Comparison of ENCODE assay signal across 24 cellular contexts in genomic region chr11:115720537-115721308, GRCh38.
DNase-seq lines count a peak whose midpoint lies in the region; ATAC-seq, FAIRE-seq and TF ChIP-seq lines count a peak whose summit lies in the region.
"Had no signal": no experiment of that assay in that cellular context is flagged by ENCODE, and none has a peak within 500 bp of the region (broad histone marks: within the 10 kb centered on the region; RNA-seq: fewer than 3 reads in every experiment).

No MANE protein-coding gene starts in this region.

- no peak overlapping the region for H2AFZ ChIP-seq in K562 (ENCODE audit: low read depth, low read length)

- H4K20me1 ChIP-seq in K562 (replicated peaks; ENCODE audit: control insufficient read depth, insufficient read depth, low read length) = no peaks in the 10 kb centered on the region

- H3K79me2 ChIP-seq in K562 (ENCODE audit: control insufficient read depth, insufficient read depth, low read length) = no peaks in the 10 kb centered on the region

- no peak for TF ChIP-seq POLR2A in K562 (conservative IDR thresholded peaks at IDR 0.05)

- FAIRE-seq in K562 (lab: Jason Lieb, UNC) = no peak
- FAIRE-seq: G401.6, H54 had no signal

- intact Hi-C loops in K562 (cut with micrococcal nuclease) = no loop called here
- intact Hi-C loops in psoas muscle (cut with DNase I) = no loop called here

- in situ Hi-C loops in K562 (cut with MboI) = no loop called here

- CTCF ChIA-PET in K562 (lab: Yijun Ruan, JAX; ENCODE audit: low intra/inter-chr PET ratio) = no interaction called here

- no peak overlapping the region for H3K4me3 Mint-ChIP-seq in stimulated activated effector memory CD8-positive, alpha-beta T cell treated with anti-CD3 and anti-CD28 coated beads, Interleukin-12 subunit alpha, Interleukin-12 subunit beta, amount 100 ng/mL, for 72 hours
- no peak overlapping the region for H3K4me3 Mint-ChIP-seq in T-helper 17 cell
- H3K4me3 Mint-ChIP-seq: activated CD8-positive, alpha-beta T cell treated with anti-CD3 and anti-CD28 coated beads, Interleukin-2, amount 10 ng/mL, durations not matched to agents 7 days and 5 days; memory B cell; WTC11 had no signal

- no peak for TF ChIP-seq RAD21 in K562 (CRISPR knock-in tag; conservative IDR thresholded peaks at IDR 0.05 in 1 of 2, IDR thresholded peaks at IDR 0.05 in 1 of 2)

- H3K4me1 ChIP-seq in K562 (replicated peaks in 1 of 2; ENCODE audit: control insufficient read depth in 2 of 2, insufficient read depth in 2 of 2, low read length in 2 of 2) (no peaks in the 10 kb centered on the region), psoas muscle (no peaks in the 10 kb centered on the region)
- H3K4me1 ChIP-seq: breast epithelium, right atrium auricular region had no signal

- BruUV-seq in K562 (replicated peaks; lab: Mats Ljungman, UMichigan) = no TSS peak

- H3K27me3 ChIP-seq in K562 (ENCODE audit: control insufficient read depth in 2 of 2, insufficient read depth in 2 of 2, low read length in 2 of 2) (peaks cover 0 to 15% of the 10 kb centered on the region in 2 experiments; a peak in 2 of 5 replicates), psoas muscle (ENCODE audit: insufficient read depth in 3 of 3, low read length in 2 of 3) (peaks cover 0 to 1% (median 0%) of the 10 kb centered on the region in 3 donors)
- H3K27me3 ChIP-seq: breast epithelium, right atrium auricular region had no signal

- H3K36me3 ChIP-seq in K562 (ENCODE audit: control insufficient read depth, insufficient read depth, low read length) = no peaks in the 10 kb centered on the region
- no peaks in the 10 kb centered on the region for H3K36me3 ChIP-seq in psoas muscle (ENCODE audit: insufficient read depth in 1 of 2, low read depth in 1 of 2)
- H3K36me3 ChIP-seq: breast epithelium, right atrium auricular region had no signal

- H3K9me1 ChIP-seq in K562 (ENCODE audit: control insufficient read depth, insufficient read depth, low read length) = no peaks in the 10 kb centered on the region

- no peak overlapping the region for H3K27ac Mint-ChIP-seq in stimulated activated effector memory CD8-positive, alpha-beta T cell treated with anti-CD3 and anti-CD28 coated beads, Interleukin-12 subunit alpha, Interleukin-12 subunit beta, amount 100 ng/mL, for 72 hours
- H3K27ac Mint-ChIP-seq in T-helper 17 cell = no peak overlapping the region
- H3K27ac Mint-ChIP-seq: activated CD8-positive, alpha-beta T cell treated with anti-CD3 and anti-CD28 coated beads, Interleukin-2, amount 10 ng/mL, durations not matched to agents 7 days and 5 days; memory B cell; WTC11 had no signal

- H3K27me3 Mint-ChIP-seq in T-helper 17 cell = no peaks in the 10 kb centered on the region

- WGBS in K562 (ENCODE audit: insufficient coverage, low coverage, missing lambda C conversion rate) = under 1% methylated on average over 13 of the region's 13 CpGs
- WGBS in psoas muscle, 3 donors = 68 to 69% (median 68%) methylated on average over 13 of the region's 13 CpGs

- H3K9me3 Mint-ChIP-seq in stimulated activated effector memory CD8-positive, alpha-beta T cell treated with anti-CD3 and anti-CD28 coated beads, Interleukin-12 subunit alpha, Interleukin-12 subunit beta, amount 100 ng/mL, for 72 hours = no peaks in the 10 kb centered on the region
- H3K9me3 Mint-ChIP-seq: memory B cell had no signal

- POLR2A ChIA-PET in K562 (lab: Yijun Ruan, JAX) = no interaction called here

- H3K27ac ChIP-seq in K562 (ENCODE audit: extremely low read depth, low read depth, low read length) = no peak overlapping the region
- no peak overlapping the region for H3K27ac ChIP-seq in psoas muscle
- H3K27ac ChIP-seq: breast epithelium, coronary artery, right atrium auricular region had no signal

- H3K4me3 ChIP-seq in K562 (no peak overlapping the region), psoas muscle (no peak overlapping the region)
- H3K4me3 ChIP-seq: breast epithelium, coronary artery, right atrium auricular region had no signal

- no peak for TF ChIP-seq EP300 in K562 (IDR thresholded peaks at IDR 0.05; ENCODE audit: low read length)

- peak; percentile 19 for DNase-seq in NCI-H748 (lab: John Stamatoyannopoulos, UW; ENCODE audit: unreplicated experiment)
- no peak for DNase-seq in NCI-H748 treated with DMSO at 0.1 percent for 48 hours (lab: John Stamatoyannopoulos, UW)
- DNase-seq in NCI-H1092 treated with DMSO at 0.1 percent for 48 hours (lab: John Stamatoyannopoulos, UW) = peak; percentile 30
- no peak for DNase-seq in K562 (ENCODE audit: extremely low read depth in 1 of 4, low spot score in 3 of 4)
- no peak for DNase-seq in stimulated activated effector memory CD8-positive, alpha-beta T cell treated with anti-CD3 and anti-CD28 coated beads, Interleukin-12 subunit alpha, Interleukin-12 subunit beta, amount 100 ng/mL, for 72 hours (ENCODE audit: low spot score in 2 of 2)
- DNase-seq in psoas muscle = no peak
- DNase-seq in SKM-1 treated with dmso at 0.1 percent for 144 hours (lab: John Stamatoyannopoulos, UW; ENCODE audit: unreplicated experiment) = no peak
- DNase-seq in T-helper 17 cell = no peak
- DNase-seq: activated CD8-positive, alpha-beta T cell treated with anti-CD3 and anti-CD28 coated beads, Interleukin-2, amount 10 ng/mL, durations not matched to agents 7 days and 5 days; activated gamma-delta T cell treated with Interleukin-2 at 50 U/mL for 16 hours; activated T-cell treated with anti-CD3 and anti-CD28 coated beads, Interleukin-2, amount 50 U/mL, for 1 hour; kidney glomerular epithelial cell; NCI-H146; NK-92 treated with Interleukin-12 subunit alpha and Interleukin-12 subunit beta, amount 100 ng/mL, for 24 hours; RPMI8226; T-helper 9 cell; trophoblast cell had no signal

- no peaks in the 10 kb centered on the region for H3K4me1 Mint-ChIP-seq in stimulated activated effector memory CD8-positive, alpha-beta T cell treated with anti-CD3 and anti-CD28 coated beads, Interleukin-12 subunit alpha, Interleukin-12 subunit beta, amount 100 ng/mL, for 72 hours
- H3K4me1 Mint-ChIP-seq in T-helper 17 cell = no peaks in the 10 kb centered on the region
- H3K4me1 Mint-ChIP-seq: memory B cell had no signal

- H3K4me2 ChIP-seq in K562 (ENCODE audit: insufficient read depth, low read length) = no peak overlapping the region

- TF ChIP-seq CTCF in K562 (IDR thresholded peaks at IDR 0.05 in 2 of 3, conservative IDR thresholded peaks at IDR 0.05 in 1 of 3; ENCODE audit: insufficient read depth in 2 of 3, low read depth in 1 of 3, low read length in 3 of 3) (no peak), psoas muscle (IDR thresholded peaks at IDR 0.05) (no peak)

- ATAC-seq in K562 (no peak), psoas muscle (no peak), T-helper 17 cell (no peak)
- peak; percentile 11 for ATAC-seq in stimulated activated effector memory CD8-positive, alpha-beta T cell treated with anti-CD3 and anti-CD28 coated beads, Interleukin-12 subunit alpha, Interleukin-12 subunit beta, amount 100 ng/mL, for 72 hours
- ATAC-seq: activated CD8-positive, alpha-beta T cell treated with anti-CD3 and anti-CD28 coated beads, Interleukin-2, amount 10 ng/mL, durations not matched to agents 7 days and 5 days; WTC11 had no signal

- H3K36me3 Mint-ChIP-seq in stimulated activated effector memory CD8-positive, alpha-beta T cell treated with anti-CD3 and anti-CD28 coated beads, Interleukin-12 subunit alpha, Interleukin-12 subunit beta, amount 100 ng/mL, for 72 hours = no peaks in the 10 kb centered on the region
- H3K36me3 Mint-ChIP-seq in T-helper 17 cell (ENCODE audit: low read depth) = no peaks in the 10 kb centered on the region
- H3K36me3 Mint-ChIP-seq: memory B cell, WTC11 had no signal

- no peaks in the 10 kb centered on the region for H3K9me3 ChIP-seq in K562 (replicated peaks; ENCODE audit: control insufficient read depth, insufficient read depth, low read depth, low read length)
- H3K9me3 ChIP-seq in psoas muscle = no peaks in the 10 kb centered on the region
- H3K9me3 ChIP-seq in T-helper 17 cell (ENCODE audit: control insufficient read depth, low read length, poor library complexity, severe bottlenecking) = no peaks in the 10 kb centered on the region
- H3K9me3 ChIP-seq: breast epithelium had no signal

- H3K9ac ChIP-seq in K562 (ENCODE audit: insufficient read depth in 1 of 2, low read depth in 2 of 2, low read length in 2 of 2) = no peak overlapping the region

TF ChIP-seq in K562, 482 proteins besides CTCF, POLR2A, EP300 and RAD21:
- TF ChIP-seq NFIC (IDR thresholded peaks at IDR 0.05) (peak; percentile 16; the same call in 1 of the 2 replicates), C11orf30 (IDR thresholded peaks at IDR 0.05; ENCODE audit: low read depth) (0 out of 2 replicates have a peak, but pooled peaks have one; percentile 23), ZNF316 (IDR thresholded peaks at IDR 0.05) (peak; percentile 29; the same call in 1 of the 2 replicates), PATZ1 (CRISPR knock-in tag; IDR thresholded peaks at IDR 0.05; ENCODE audit: borderline replicate concordance) (no peak)

Comparison
In these comparisons a context has a peak if more than half of its experiments do, and no peak if none do; other contexts are left out.
1. DNase-seq: peak in NCI-H748 (single experiment) and NCI-H1092 treated with DMSO at 0.1 percent for 48 hours (single experiment); none in NCI-H748 treated with DMSO at 0.1 percent for 48 hours (single experiment), K562 (0 of 4), stimulated activated effector memory CD8-positive, alpha-beta T cell treated with anti-CD3 and anti-CD28 coated beads, Interleukin-12 subunit alpha, Interleukin-12 subunit beta, amount 100 ng/mL, for 72 hours (0 of 2), psoas muscle (0 of 2), SKM-1 treated with dmso at 0.1 percent for 144 hours (single experiment) and T-helper 17 cell (0 of 3).